21 cellular contexts compared by ENCODE assay signal in genomic region chr6:157884756-157885155, GRCh38.
DNase-seq lines count a peak whose midpoint lies in the region; ATAC-seq and TF ChIP-seq lines count a peak whose summit lies in the region.
"Had no signal": no experiment of that assay in that cellular context is flagged by ENCODE, and none has a peak within 500 bp of the region (broad histone marks: within the 10 kb centered on the region; RNA-seq: fewer than 3 reads in every experiment).

No MANE protein-coding gene starts in this region.

- H3K4me1 Mint-ChIP-seq in CD4-positive, alpha-beta T cell (ENCODE audit: low read depth), result peaks cover 89% of the 10 kb centered on the region
- H3K4me1 Mint-ChIP-seq in activated T-helper 1 cell treated with anti-CD3 and anti-CD28 coated beads, Interleukin-12 subunit alpha, Interleukin-12 subunit beta, Interleukin-2, Interleukin-4 antibody, amounts not matched to agents 30 ng/mL and 10 ng/mL and 1 ng/mL, durations not matched to agents 14 hours and 24 hours and 36 hours (ENCODE audit: low read depth), result peaks cover 85% of the 10 kb centered on the region

- H3K36me3 Mint-ChIP-seq in CD4-positive, alpha-beta T cell (ENCODE audit: low read depth), result peaks cover 87% of the 10 kb centered on the region
- peaks cover 68% of the 10 kb centered on the region for H3K36me3 Mint-ChIP-seq in activated T-helper 1 cell treated with anti-CD3 and anti-CD28 coated beads, Interleukin-12 subunit alpha, Interleukin-12 subunit beta, Interleukin-2, Interleukin-4 antibody, amounts not matched to agents 30 ng/mL and 10 ng/mL and 1 ng/mL, durations not matched to agents 14 hours and 24 hours and 36 hours (ENCODE audit: low read depth)

- peak; percentile 45 for ATAC-seq in CD4-positive, alpha-beta T cell (ENCODE audit: poor library complexity)
- peak; percentile 23 for ATAC-seq in mucosa of descending colon
- ATAC-seq in HG02970 (IDR thresholded peaks at IDR 0.05; ENCODE audit: low FRiP score, unreplicated experiment), result no peak
- ATAC-seq: gastrocnemius medialis, Right ventricle myocardium inferior had no signal

- H3K4me1 ChIP-seq in mucosa of descending colon (ENCODE audit: low read depth), result no peaks in the 10 kb centered on the region
- H3K4me1 ChIP-seq: esophagus squamous epithelium, tibial artery had no signal

- peak overlapping the region; percentile 95 for H3K27ac Mint-ChIP-seq in CD4-positive, alpha-beta T cell
- peak overlapping the region; percentile 88 for H3K27ac Mint-ChIP-seq in activated T-helper 1 cell treated with anti-CD3 and anti-CD28 coated beads, Interleukin-12 subunit alpha, Interleukin-12 subunit beta, Interleukin-2, Interleukin-4 antibody, amounts not matched to agents 30 ng/mL and 10 ng/mL and 1 ng/mL, durations not matched to agents 14 hours and 24 hours and 36 hours
- H3K27ac Mint-ChIP-seq: brain, endodermal cell, HFFc6 had no signal

- no peak overlapping the region for H3K4me3 ChIP-seq in mucosa of descending colon
- H3K4me3 ChIP-seq: esophagus squamous epithelium, gastrocnemius medialis, tibial artery had no signal

- no peaks in the 10 kb centered on the region for H3K36me3 ChIP-seq in mucosa of descending colon (ENCODE audit: low read depth)

- H3K9me3 Mint-ChIP-seq in CD4-positive, alpha-beta T cell, result no peaks in the 10 kb centered on the region
- peaks cover 11% of the 10 kb centered on the region for H3K9me3 Mint-ChIP-seq in activated T-helper 1 cell treated with anti-CD3 and anti-CD28 coated beads, Interleukin-12 subunit alpha, Interleukin-12 subunit beta, Interleukin-2, Interleukin-4 antibody, amounts not matched to agents 30 ng/mL and 10 ng/mL and 1 ng/mL, durations not matched to agents 14 hours and 24 hours and 36 hours
- H3K9me3 Mint-ChIP-seq: brain, endodermal cell, HFFc6 had no signal

- TF ChIP-seq CTCF in CD4-positive, alpha-beta T cell (IDR thresholded peaks at IDR 0.05), result no peak
- TF ChIP-seq CTCF in mucosa of descending colon (IDR thresholded peaks at IDR 0.05), result no peak

- H3K9me3 ChIP-seq in CD4-positive, alpha-beta T cell (ENCODE audit: control insufficient read depth, low read length), result no peaks in the 10 kb centered on the region
- H3K9me3 ChIP-seq in mucosa of descending colon, result no peaks in the 10 kb centered on the region
- H3K9me3 ChIP-seq: esophagus squamous epithelium, gastrocnemius medialis, tibial artery had no signal

- H3K27me3 ChIP-seq in CD4-positive, alpha-beta T cell (ENCODE audit: control insufficient read depth, insufficient read depth, low read length), result no peaks in the 10 kb centered on the region
- H3K27me3 ChIP-seq: esophagus squamous epithelium, gastrocnemius medialis, tibial artery had no signal

- peak; percentile 30 for DNase-seq in NCI-H748 (lab: John Stamatoyannopoulos, UW; ENCODE audit: unreplicated experiment)
- no peak for DNase-seq in NCI-H748 treated with DMSO at 0.1 percent for 48 hours (lab: John Stamatoyannopoulos, UW)
- no peak for DNase-seq in CD4-positive, alpha-beta T cell
- DNase-seq in activated T-helper 1 cell treated with anti-CD3 and anti-CD28 coated beads, Interleukin-12 subunit alpha, Interleukin-12 subunit beta, Interleukin-2, Interleukin-4 antibody, amounts not matched to agents 30 ng/mL and 10 ng/mL and 1 ng/mL, durations not matched to agents 14 hours and 24 hours and 36 hours (ENCODE audit: low spot score), result no peak
- no peak for DNase-seq in mucosa of descending colon
- no peak for DNase-seq in cardiac septum (ENCODE audit: low spot score)
- DNase-seq in NCI-H1092 (lab: John Stamatoyannopoulos, UW), result no peak
- DNase-seq: endodermal cell, esophagus squamous epithelium, gastrocnemius medialis, HFFc6, hippocampal formation, NCI-H187, NCI-H2227 treated with DMSO at 0.1 percent for 48 hours, NCI-H82, OCI-M1, tibial artery had no signal

- intact Hi-C loops in CD4-positive, alpha-beta T cell (cut with DNase I, micrococcal nuclease), result loop anchor here in 1 of 2 experiments (1.0 to 2.0 kb wide), 5 partner anchors 9 to 120 kb away; no protein-coding TSS in a partner anchor
- intact Hi-C loops in activated T-helper 1 cell treated with anti-CD3 and anti-CD28 coated beads, Interleukin-12 subunit alpha, Interleukin-12 subunit beta, Interleukin-2, Interleukin-4 antibody, amounts not matched to agents 30 ng/mL and 10 ng/mL and 1 ng/mL, durations not matched to agents 14 hours and 24 hours and 36 hours (cut with micrococcal nuclease), result loop anchor here (1.0 to 10.0 kb wide), 6 partner anchors 9 to 420 kb away; no protein-coding TSS in a partner anchor
- intact Hi-C loops in mucosa of descending colon (cut with DNase I, micrococcal nuclease), result no loop called here
- intact Hi-C loops in cardiac septum (cut with DNase I), result no loop called here

- H3K27me3 Mint-ChIP-seq in CD4-positive, alpha-beta T cell, result no peaks in the 10 kb centered on the region
- H3K27me3 Mint-ChIP-seq in activated T-helper 1 cell treated with anti-CD3 and anti-CD28 coated beads, Interleukin-12 subunit alpha, Interleukin-12 subunit beta, Interleukin-2, Interleukin-4 antibody, amounts not matched to agents 30 ng/mL and 10 ng/mL and 1 ng/mL, durations not matched to agents 14 hours and 24 hours and 36 hours (ENCODE audit: insufficient read depth), result no peaks in the 10 kb centered on the region
- H3K27me3 Mint-ChIP-seq: brain had no signal

- CTCF ChIA-PET in CD4-positive, alpha-beta T cell (lab: Charles Lee), result interaction anchor here (1.0 to 1.9 kb wide), 8 partner anchors 9 to 141 kb away, joined by 3 to 15 read pairs (median 6); no protein-coding TSS in a partner anchor

- peak overlapping the region; percentile 78 for H3K4me3 Mint-ChIP-seq in CD4-positive, alpha-beta T cell
- H3K4me3 Mint-ChIP-seq in activated T-helper 1 cell treated with anti-CD3 and anti-CD28 coated beads, Interleukin-12 subunit alpha, Interleukin-12 subunit beta, Interleukin-2, Interleukin-4 antibody, amounts not matched to agents 30 ng/mL and 10 ng/mL and 1 ng/mL, durations not matched to agents 14 hours and 24 hours and 36 hours, result no peak overlapping the region
- H3K4me3 Mint-ChIP-seq: brain, endodermal cell, HFFc6 had no signal

- H3K27ac ChIP-seq in CD4-positive, alpha-beta T cell (ENCODE audit: low read depth, low read length), result peak overlapping the region; percentile 83
- H3K27ac ChIP-seq: 22Rv1, gastrocnemius medialis, tibial artery had no signal

- POLR2A ChIA-PET in CD4-positive, alpha-beta T cell (lab: Charles Lee), result interaction anchor here (0.9 to 2.4 kb wide), 20 partner anchors 9 to 561 kb away, joined by 3 to 21 read pairs (median 4); partner anchors contain the start of genes SYNJ2 and TMEM242
